32 cellular contexts compared by ENCODE assay signal in genomic region chr4:165677081-165677480, GRCh38.
"Had no signal": no experiment of that assay in that cellular context is flagged by ENCODE, and none has a peak within 500 bp of the region (broad histone marks: within the 10 kb centered on the region; RNA-seq: fewer than 3 reads in every experiment).

No MANE protein-coding gene starts in this region.

- H2AFZ ChIP-seq: PC-9 had no signal

- H3K9me3 ChIP-seq: SJSA1, SK-N-SH had no signal

- ATAC-seq: Panc1 had no signal

- H3K4me2 ChIP-seq: KMS-11, PC-9, SK-N-SH had no signal

- H3K4me1 ChIP-seq: SJSA1 had no signal

- H3K27me3 ChIP-seq: SJSA1 had no signal

- H3K36me3 ChIP-seq: SJSA1 had no signal

- H3K4me3 ChIP-seq: PC-9, SJSA1 had no signal

- DNase-seq: Karpas-422, MM.1S, MV-4-11, NCI-H1092, NCI-H1105, NCI-H1436, NCI-H146, NCI-H1694, NCI-H187, NCI-H1930, NCI-H2029 treated with DMSO at 0.1 percent for 48 hours, NCI-H2081 treated with DMSO at 0.1 percent for 48 hours, NCI-H2107, NCI-H2171, NCI-H226, NCI-H446 treated with DMSO at 0.1 percent for 48 hours, NCI-H510A, NCI-H524, NCI-H526, NCI-H69, NCI-H748 treated with DMSO at 0.1 percent for 48 hours, NCI-H82, PC-9, Right ventricle myocardium superior, SHP77 treated with DMSO at 0.1 percent for 48 hours, SK-N-SH, SW 1271 had no signal

- FAIRE-seq: RCC 7860 had no signal

- H3K9me2 ChIP-seq: SK-N-SH had no signal

- H3K27ac ChIP-seq: KMS-11, PC-9, RWPE1, SJSA1 had no signal
